ENCODE assay signal across 9 cellular contexts in genomic region chr6:4358414-4359107, GRCh38.
DNase-seq lines count a peak whose midpoint lies in the region; ATAC-seq and TF ChIP-seq lines count a peak whose summit lies in the region.
"Had no signal": no experiment of that assay in that cellular context is flagged by ENCODE, and none has a peak within 500 bp of the region (broad histone marks: within the 10 kb centered on the region; RNA-seq: fewer than 3 reads in every experiment).

No MANE protein-coding gene starts in this region.

- no peaks in the 10 kb centered on the region for H3K27me3 Mint-ChIP-seq in type B pancreatic cell

- H3K4me1 Mint-ChIP-seq in type B pancreatic cell (ENCODE audit: unreplicated experiment) = peaks cover 10% of the 10 kb centered on the region

- DNase-seq in activated T-cell treated with anti-CD3 and anti-CD28 coated beads for 48 hours (ENCODE audit: low read depth) (peak; percentile 32), SHP77 treated with DMSO at 0.1 percent for 48 hours (lab: John Stamatoyannopoulos, UW) (peak; percentile 87), erythroblast (lab: John Stamatoyannopoulos, UW) (peak; percentile 32 to 77), middle frontal gyrus (ENCODE audit: extremely low spot score, low spot score) (peak; percentile 53), type B pancreatic cell (ENCODE audit: extremely low spot score, unreplicated experiment) (no peak)
- no peak for DNase-seq in activated T-cell treated with anti-CD3 and anti-CD28 coated beads, Interleukin-2, amount 50 U/mL, for 1 hour
- DNase-seq: activated T-cell treated with anti-CD3 and anti-CD28 coated beads, Interleukin-2, amount 50 U/mL, for 4 hours had no signal

- TF ChIP-seq CTCF in type B pancreatic cell (conservative IDR thresholded peaks at IDR 0.05) = no peak

- peaks cover 11% of the 10 kb centered on the region for H3K9me3 Mint-ChIP-seq in type B pancreatic cell

- H3K4me3 Mint-ChIP-seq in type B pancreatic cell = no peak overlapping the region
- H3K4me3 Mint-ChIP-seq: activated T-cell treated with anti-CD3 and anti-CD28 coated beads, Interleukin-2, amount 50 U/mL, for 4 hours had no signal

- H3K27ac Mint-ChIP-seq in type B pancreatic cell = peak overlapping the region; percentile 82

- no peak for ATAC-seq in HG02970 (IDR thresholded peaks at IDR 0.05; ENCODE audit: low FRiP score, unreplicated experiment)
- ATAC-seq in HG02938 (IDR thresholded peaks at IDR 0.05; ENCODE audit: unreplicated experiment) = no peak

- no peak for TF ChIP-seq POLR2A in erythroblast (IDR thresholded peaks at IDR 0.05; ENCODE audit: low read length)

- no peaks in the 10 kb centered on the region for H3K36me3 Mint-ChIP-seq in type B pancreatic cell

Comparison
In these comparisons a context has a peak if more than half of its experiments do, and no peak if none do; other contexts are left out.
1. DNase-seq: peak in activated T-cell treated with anti-CD3 and anti-CD28 coated beads for 48 hours (single experiment), SHP77 treated with DMSO at 0.1 percent for 48 hours (single experiment), erythroblast (2 of 2) and middle frontal gyrus (single experiment); none in activated T-cell treated with anti-CD3 and anti-CD28 coated beads, Interleukin-2, amount 50 U/mL, for 1 hour (single experiment) and type B pancreatic cell (single experiment).